ENCODE assay signal across 10 cellular contexts in the genomic region with DNA sequence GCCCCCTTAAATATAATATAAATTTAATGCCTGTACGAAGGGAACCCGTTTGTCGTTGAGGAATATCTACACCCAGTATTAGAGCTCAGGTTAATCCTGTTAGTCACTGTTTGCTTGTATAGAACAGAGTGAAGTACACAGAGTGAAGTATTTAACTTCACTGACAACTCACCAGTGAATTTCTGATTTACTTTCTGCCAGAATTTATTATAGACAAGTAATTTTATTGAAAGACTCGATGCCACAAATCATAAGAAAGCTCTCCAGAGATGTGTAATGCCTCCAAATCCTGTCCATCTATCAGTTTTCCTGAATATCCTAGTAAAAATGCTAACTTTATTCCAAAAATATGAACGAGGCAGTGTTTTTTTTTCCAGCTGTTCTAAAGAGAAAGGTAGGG. TPM values are rescaled to one million over a fixed set of nuclear protein-coding genes. Genes with fewer than 3 reads are reported as not detected.
DNase-seq lines count a peak whose midpoint lies in the region; FAIRE-seq and TF ChIP-seq lines count a peak whose summit lies in the region.
"Had no signal": no experiment of that assay in that cellular context is flagged by ENCODE, and none has a peak within 500 bp of the region (broad histone marks: within the 10 kb centered on the region; RNA-seq: fewer than 3 reads in every experiment).

No MANE protein-coding gene starts in this region.

- H3K79me2 ChIP-seq in H9 (ENCODE audit: insufficient read depth, low read length), result peaks cover 3% of the 10 kb centered on the region; the same call in 1 of the 2 replicates
- H3K79me2 ChIP-seq in keratinocyte (ENCODE audit: control insufficient read depth, insufficient read depth, low read length), result peaks cover 54% of the 10 kb centered on the region

- no peaks in the 10 kb centered on the region for H4K20me1 ChIP-seq in H9 (ENCODE audit: control insufficient read depth, insufficient read depth, insufficient read length)
- H4K20me1 ChIP-seq in keratinocyte (ENCODE audit: control insufficient read depth, extremely low read depth, insufficient read depth, low read length), result no peaks in the 10 kb centered on the region

- H3T11ph ChIP-seq in H9 (ENCODE audit: low read length), result no peak overlapping the region

- H3K27ac ChIP-seq in H9 (ENCODE audit: insufficient read length, low read depth, low read length) (no peak overlapping the region), keratinocyte (ENCODE audit: control insufficient read depth, insufficient read depth, low read length) (no peak overlapping the region), spleen (peak overlapping the region in 2 of 8 donors; percentile 93 to 95)
- H3K27ac ChIP-seq: HL-60 had no signal

- H2AK5ac ChIP-seq in H9 (ENCODE audit: insufficient read length, low read length), result no peak overlapping the region

- no peak for TF ChIP-seq POLR2A in spleen (IDR thresholded peaks at IDR 0.05)

- H3K9ac ChIP-seq in H9 (ENCODE audit: extremely low read depth, insufficient read length, low read length) (no peak overlapping the region), keratinocyte (ENCODE audit: control insufficient read depth, extremely low read depth, insufficient read depth, low read length) (peak overlapping the region; percentile 87)

- H2BK120ac ChIP-seq in H9 (ENCODE audit: low read depth, low read length, poor library complexity, severe bottlenecking), result no peak overlapping the region

- no peak overlapping the region for H4K5ac ChIP-seq in H9 (ENCODE audit: insufficient read length, low read depth, low read length)

- no peaks in the 10 kb centered on the region for H3K9me1 ChIP-seq in keratinocyte (ENCODE audit: control insufficient read depth, extremely low read depth, insufficient read depth, low read length)

- H3K4me3 Mint-ChIP-seq in H9, result peak overlapping the region; percentile 90 to 99
- H3K4me3 Mint-ChIP-seq in activated T-helper 2 cell treated with anti-CD3 and anti-CD28 coated beads, Interferon-gamma antibody, Interleukin-2, Interleukin-4, amounts not matched to agents 10 μg/mL and 5 μg/mL and 100 μg/mL, durations not matched to agents 14 hours and 24 hours and 36 hours (ENCODE audit: low read depth), result no peak overlapping the region

- H3K27ac Mint-ChIP-seq in H9, result no peak overlapping the region
- no peak overlapping the region for H3K27ac Mint-ChIP-seq in activated T-helper 2 cell treated with anti-CD3 and anti-CD28 coated beads, Interferon-gamma antibody, Interleukin-2, Interleukin-4, amounts not matched to agents 10 μg/mL and 5 μg/mL and 100 μg/mL, durations not matched to agents 14 hours and 24 hours and 36 hours

- H3K79me1 ChIP-seq in H9 (ENCODE audit: insufficient read depth, low read depth, low read length, poor library complexity, severe bottlenecking), result peaks cover 4% of the 10 kb centered on the region

- peaks cover 14% of the 10 kb centered on the region for H3K23me2 ChIP-seq in H9 (ENCODE audit: insufficient read length, low read depth, low read length, poor library complexity, severe bottlenecking)

- no peak overlapping the region for H2BK5ac ChIP-seq in H9 (ENCODE audit: insufficient read length, low read length)

- H2BK15ac ChIP-seq in H9 (ENCODE audit: low read depth, low read length), result no peak overlapping the region

- H4K8ac ChIP-seq in H9 (replicated peaks; ENCODE audit: insufficient read length, low read depth, low read length), result no peak overlapping the region

- H3K14ac ChIP-seq in H9 (ENCODE audit: insufficient read depth, low read length), result no peak overlapping the region

- no peak overlapping the region for H2BK20ac ChIP-seq in H9 (ENCODE audit: low read depth, low read length, poor library complexity, severe bottlenecking)

- in situ Hi-C loops in astrocyte of the cerebellum (cut with HindIII; ENCODE audit: low sequenced_read_pairs), result no loop called here

- H3K27me3 Mint-ChIP-seq in H9 (ENCODE audit: low read depth), result peaks cover 7% of the 10 kb centered on the region
- peaks cover 46% of the 10 kb centered on the region for H3K27me3 Mint-ChIP-seq in activated T-helper 2 cell treated with anti-CD3 and anti-CD28 coated beads, Interferon-gamma antibody, Interleukin-2, Interleukin-4, amounts not matched to agents 10 μg/mL and 5 μg/mL and 100 μg/mL, durations not matched to agents 14 hours and 24 hours and 36 hours (ENCODE audit: low read depth)

- dilution Hi-C loops in keratinocyte (cut with MboI; ENCODE audit: extremely low pct_ligation_motif_present, low sequenced_read_pairs), result no loop called here

- no peak overlapping the region for H2BK12ac ChIP-seq in H9 (ENCODE audit: insufficient read length, low read depth, low read length)

- no peak for FAIRE-seq in keratinocyte (lab: Jason Lieb, UNC)

- no peak overlapping the region for H4K91ac ChIP-seq in H9 (ENCODE audit: insufficient read length, low read depth, low read length)

- H3K27me3 ChIP-seq in H9 (ENCODE audit: insufficient read depth, low read length), result no peaks in the 10 kb centered on the region
- H3K27me3 ChIP-seq in keratinocyte (ENCODE audit: control insufficient read depth, extremely low read depth, insufficient read depth, low read length), result no peaks in the 10 kb centered on the region
- peaks cover 0 to 34% (median 0%) of the 10 kb centered on the region in 7 donors for H3K27me3 ChIP-seq in spleen (replicated peaks in 1 of 7)

- intact Hi-C loops in spleen (cut with DNase I; ENCODE audit: low total_unique reads), result loop anchor here (10.0 kb wide), 1 partner anchor 154 kb away; a partner anchor contains a TSS
- intact Hi-C loops in activated T-helper 2 cell treated with anti-CD3 and anti-CD28 coated beads, Interferon-gamma antibody, Interleukin-2, Interleukin-4, amounts not matched to agents 10 μg/mL and 5 μg/mL and 100 μg/mL, durations not matched to agents 14 hours and 24 hours and 36 hours (cut with micrococcal nuclease), result no loop called here

- H3K9me3 ChIP-seq in H9 (ENCODE audit: control insufficient read depth, low read depth, low read length), result no peaks in the 10 kb centered on the region
- H3K9me3 ChIP-seq in keratinocyte (ENCODE audit: control insufficient read depth, low read depth, low read length), result no peaks in the 10 kb centered on the region
- no peaks in the 10 kb centered on the region for H3K9me3 ChIP-seq in spleen

- H3K36me3 Mint-ChIP-seq in H9 (ENCODE audit: insufficient read depth in 1 of 3, low read depth in 3 of 3), result peaks cover 0 to 5% (median 4%) of the 10 kb centered on the region in 3 experiments; a peak in 3 of 7 replicates
- H3K36me3 Mint-ChIP-seq in activated T-helper 2 cell treated with anti-CD3 and anti-CD28 coated beads, Interferon-gamma antibody, Interleukin-2, Interleukin-4, amounts not matched to agents 10 μg/mL and 5 μg/mL and 100 μg/mL, durations not matched to agents 14 hours and 24 hours and 36 hours (ENCODE audit: low read depth), result no peaks in the 10 kb centered on the region

- no peaks in the 10 kb centered on the region; a peak in 1 of 5 replicates for H3K9me3 Mint-ChIP-seq in H9
- no peaks in the 10 kb centered on the region for H3K9me3 Mint-ChIP-seq in activated T-helper 2 cell treated with anti-CD3 and anti-CD28 coated beads, Interferon-gamma antibody, Interleukin-2, Interleukin-4, amounts not matched to agents 10 μg/mL and 5 μg/mL and 100 μg/mL, durations not matched to agents 14 hours and 24 hours and 36 hours

- peak overlapping the region; percentile 97 for H3K4me2 ChIP-seq in H9 (ENCODE audit: insufficient read depth, insufficient read length, low read length)
- peak overlapping the region; percentile 92 for H3K4me2 ChIP-seq in keratinocyte (ENCODE audit: control insufficient read depth, extremely low read depth, insufficient read depth, low read depth, low read length)

- H3K4ac ChIP-seq in H9 (ENCODE audit: low read depth, low read length), result no peak overlapping the region

- H3K36me3 ChIP-seq in keratinocyte (ENCODE audit: control insufficient read depth in 2 of 2, extremely low read depth in 1 of 2, insufficient read depth in 2 of 2, low read length in 2 of 2), result no peaks in the 10 kb centered on the region
- no peaks in the 10 kb centered on the region for H3K36me3 ChIP-seq in spleen

- H2AFZ ChIP-seq in H9 (ENCODE audit: low read length) (no peak overlapping the region), keratinocyte (ENCODE audit: control insufficient read depth, low read length) (no peak overlapping the region)

- H3K23ac ChIP-seq in H9 (ENCODE audit: insufficient read length, low read depth, low read length), result no peak overlapping the region

- no peak overlapping the region for H3K56ac ChIP-seq in H9 (ENCODE audit: insufficient read length, low read depth, low read length)

- H3K18ac ChIP-seq in H9 (ENCODE audit: insufficient read length, low read depth, low read length), result no peak overlapping the region

- peaks cover 16 to 24% of the 10 kb centered on the region in 2 experiments for H3K4me1 Mint-ChIP-seq in H9
- peaks cover 6% of the 10 kb centered on the region for H3K4me1 Mint-ChIP-seq in activated T-helper 2 cell treated with anti-CD3 and anti-CD28 coated beads, Interferon-gamma antibody, Interleukin-2, Interleukin-4, amounts not matched to agents 10 μg/mL and 5 μg/mL and 100 μg/mL, durations not matched to agents 14 hours and 24 hours and 36 hours (ENCODE audit: low read depth)

- TF ChIP-seq CTCF in H9 (conservative IDR thresholded peaks at IDR 0.05), result no peak
- TF ChIP-seq CTCF in astrocyte of the cerebellum (IDR thresholded peaks at IDR 0.05; ENCODE audit: low read depth, low read length, missing control alignments), result no peak
- no peak for TF ChIP-seq CTCF in keratinocyte (optimal IDR thresholded peaks at IDR 0.05 in 1 of 3, IDR thresholded peaks at IDR 0.05 in 1 of 3, conservative IDR thresholded peaks at IDR 0.05 in 1 of 3; ENCODE audit: extremely low read depth in 1 of 3, insufficient read depth in 2 of 3, low read length in 3 of 3)
- no peak for TF ChIP-seq CTCF in spleen (IDR thresholded peaks at IDR 0.05 in 8 of 11, conservative IDR thresholded peaks at IDR 0.05 in 3 of 11)

- no CpG with 5 or more reads among the region's 5 CpGs for WGBS in H9 (ENCODE audit: extremely low coverage, insufficient read length, low lambda C conversion rate)
- 60 to 70% (median 65%) methylated on average over 5 of the region's 5 CpGs for WGBS in spleen, 5 donors

- no peaks in the 10 kb centered on the region for H3K4me1 ChIP-seq in H9 (ENCODE audit: insufficient read depth, low read length)
- peaks cover 10% of the 10 kb centered on the region for H3K4me1 ChIP-seq in keratinocyte (ENCODE audit: control insufficient read depth, extremely low read depth, insufficient read depth, low read length)
- peaks cover 0 to 59% (median 19%) of the 10 kb centered on the region in 6 donors for H3K4me1 ChIP-seq in spleen

- DNase-seq in H9 (no peak), astrocyte of the cerebellum (ENCODE audit: low read depth) (no peak), keratinocyte (ENCODE audit: low read depth, low spot score) (no peak), spleen (no peak), T-helper 1 cell (no peak), AG08395 (ENCODE audit: low spot score) (no peak)
- no peak for DNase-seq in NK-92 treated with Interleukin-12 subunit alpha and Interleukin-12 subunit beta, amount 100 ng/mL, for 24 hours (lab: John Stamatoyannopoulos, UW)
- DNase-seq in activated T-helper 2 cell treated with anti-CD3 and anti-CD28 coated beads, Interferon-gamma antibody, Interleukin-2, Interleukin-4, amounts not matched to agents 10 μg/mL and 5 μg/mL and 100 μg/mL, durations not matched to agents 14 hours and 24 hours and 36 hours (ENCODE audit: low spot score), result no peak
- DNase-seq: activated CD4-positive, alpha-beta T cell treated with anti-CD3 and anti-CD28 coated beads, Interleukin-2, amount 50 U/mL, for 4 hours had no signal

- H3K4me3 ChIP-seq in astrocyte of the cerebellum (ENCODE audit: low read depth, low read length) (peak overlapping the region; percentile 73), keratinocyte (ENCODE audit: control insufficient read depth in 2 of 3, extremely low read depth in 1 of 3, insufficient read depth in 2 of 3, low read depth in 1 of 3, low read length in 3 of 3) (peak overlapping the region; percentile 87 to 93 (median 92)), spleen (peak overlapping the region in 5 of 8 donors; percentile 79 to 98 (median 94))

RNA-seq across cellular contexts. Expression of a gene that starts 1.6 kb away (rescaled TPM):
- total RNA-seq in H9 (2021) (13.8 and 15.3 TPM in 2 replicates), spleen (10 to 100 TPM; 21.6 to 53.6 (median 33.1) TPM)
- polyA plus RNA-seq in keratinocyte (10.0 to 11.0 TPM (median 10.1 TPM) in 3 replicates), spleen (1 to 10 TPM; 1.6 to 4.7 (median 3.1) TPM)
- polyA plus RNA-seq in keratinocyte (2011; ENCODE audit: low read depth), result 25.5 TPM
- 4.4 and 9.5 TPM in 2 replicates for polyA plus RNA-seq in keratinocyte (2011; cell fraction: cytosol; rRNA removed)
- 17.9 and 22.6 TPM in 2 replicates for polyA plus RNA-seq in keratinocyte (2011; cell fraction: nucleus; rRNA removed)
- 5.8 and 13.5 TPM in 2 replicates for polyA plus RNA-seq in keratinocyte (2012; ENCODE audit: low replicate concordance)
- 8.4 to 28.2 TPM (median 17.5 TPM) in 3 replicates for polyA minus RNA-seq in keratinocyte
- polyA minus RNA-seq in keratinocyte (2011; cell fraction: cytosol; rRNA and poly(A)+ RNA removed), result 9.4 TPM
- polyA minus RNA-seq in keratinocyte (2011; cell fraction: nucleus; rRNA and poly(A)+ RNA removed), result 21.0 and 38.9 TPM in 2 replicates
- 0.78 and 0.96 TPM in 2 replicates for total RNA-seq in activated T-helper 2 cell treated with anti-CD3 and anti-CD28 coated beads, Interferon-gamma antibody, Interleukin-2, Interleukin-4, amounts not matched to agents 10 μg/mL and 5 μg/mL and 100 μg/mL, durations not matched to agents 14 hours and 24 hours and 36 hours
